19 cellular contexts compared by ENCODE assay signal in genomic region chr12:14479004-14479403, GRCh38.
"Had no signal": no experiment of that assay in that cellular context is flagged by ENCODE, and none has a peak within 500 bp of the region (broad histone marks: within the 10 kb centered on the region; RNA-seq: fewer than 3 reads in every experiment).

No MANE protein-coding gene starts in this region.

- H3K4me1 ChIP-seq: body of pancreas, heart right ventricle, parathyroid adenoma, stomach, suprapubic skin, tibial nerve had no signal

- H3K27me3 Mint-ChIP-seq: activated B cell treated with CpG ODN at 0.5 μM for 24 hours; activated CD4-positive, alpha-beta T cell treated with anti-CD3 and anti-CD28 coated beads, Interleukin-2, amount 10 ng/mL, durations not matched to agents 7 days and 5 days; activated naive CD8-positive, alpha-beta T cell treated with anti-CD3 and anti-CD28 coated beads, Interleukin-2, amount 10 ng/mL, durations not matched to agents 7 days and 5 days had no signal

- DNase-seq: activated B cell treated with CpG ODN at 0.5 μM for 24 hours; activated CD4-positive, alpha-beta T cell treated with anti-CD3 and anti-CD28 coated beads, Interleukin-2, amount 10 ng/mL, durations not matched to agents 7 days and 5 days; activated effector memory CD4-positive, alpha-beta T cell treated with anti-CD3 and anti-CD28 coated beads, Interleukin-2, amount 50 U/mL, for 16 hours; activated naive CD8-positive, alpha-beta T cell treated with anti-CD3 and anti-CD28 coated beads, Interleukin-2, amount 10 ng/mL, durations not matched to agents 7 days and 5 days; amygdala; body of pancreas; foreskin fibroblast; heart right ventricle; islet precursor cell; left cardiac atrium; nucleus accumbens; right cardiac atrium; stimulated activated CD4-positive, alpha-beta T cell treated with anti-CD3 and anti-CD28 coated beads, Interleukin-4, amount 100 ng/mL, for 24 hours; stomach had no signal

- ATAC-seq: body of pancreas, heart right ventricle, left cardiac atrium, right cardiac atrium had no signal

- H3K4me3 ChIP-seq: body of pancreas, cardiac muscle cell, heart right ventricle, stomach, suprapubic skin, tibial nerve had no signal

- H3K27me3 ChIP-seq: body of pancreas, cardiac muscle cell, heart right ventricle, stomach, suprapubic skin, tibial nerve had no signal

- H3K4me3 Mint-ChIP-seq: activated B cell treated with CpG ODN at 0.5 μM for 24 hours; activated CD4-positive, alpha-beta T cell treated with anti-CD3 and anti-CD28 coated beads, Interleukin-2, amount 10 ng/mL, durations not matched to agents 7 days and 5 days; activated naive CD8-positive, alpha-beta T cell treated with anti-CD3 and anti-CD28 coated beads, Interleukin-2, amount 10 ng/mL, durations not matched to agents 7 days and 5 days; T-helper 1 cell treated with Interleukin-12 subunit alpha and Interleukin-12 subunit beta and Interleukin-4 antibody, amounts not matched to agents 30 μg/mL and 1 μg/mL, for 36 hours had no signal

- H3K27ac ChIP-seq: body of pancreas, cardiac muscle cell, heart right ventricle, parathyroid adenoma, stomach, suprapubic skin, tibial nerve had no signal

- H3K27ac Mint-ChIP-seq: activated B cell treated with CpG ODN at 0.5 μM for 24 hours; activated CD4-positive, alpha-beta T cell treated with anti-CD3 and anti-CD28 coated beads, Interleukin-2, amount 10 ng/mL, durations not matched to agents 7 days and 5 days; activated naive CD8-positive, alpha-beta T cell treated with anti-CD3 and anti-CD28 coated beads, Interleukin-2, amount 10 ng/mL, durations not matched to agents 7 days and 5 days; T-helper 1 cell treated with Interleukin-12 subunit alpha and Interleukin-12 subunit beta and Interleukin-4 antibody, amounts not matched to agents 30 μg/mL and 1 μg/mL, for 36 hours had no signal

- H3K4me1 Mint-ChIP-seq: activated B cell treated with CpG ODN at 0.5 μM for 24 hours; activated CD4-positive, alpha-beta T cell treated with anti-CD3 and anti-CD28 coated beads, Interleukin-2, amount 10 ng/mL, durations not matched to agents 7 days and 5 days had no signal
